ENCODE assay signal across 1 cellular context in genomic region chr14:51651388-51652167, GRCh38.
TF ChIP-seq lines count a peak whose summit lies in the region.

Gene FRMD6 (plus strand): TSS chr14:51651910. CDS start chr14:51689837, 37,927 bp downstream.

TF ChIP-seq in HepG2, 621 proteins besides CTCF, POLR2A, EP300 and RAD21 (continued from another document and continues in another):
- TF ChIP-seq ZNF646 (CRISPR knock-in tag; IDR thresholded peaks at IDR 0.05) (no peak), CSRNP1 (CRISPR knock-in tag; IDR thresholded peaks at IDR 0.05) (no peak), ZNF776 (CRISPR knock-in tag; IDR thresholded peaks at IDR 0.05) (no peak; the same call in 1 of the 2 replicates), BCL6 (CRISPR knock-in tag; IDR thresholded peaks at IDR 0.05) (0 out of 2 replicates have a peak, but pooled peaks have one; percentile 17), PTBP1 (IDR thresholded peaks at IDR 0.05; ENCODE audit: low read depth, low read length, poor library complexity, severe bottlenecking) (no peak), GATAD1 (CRISPR knock-in tag; IDR thresholded peaks at IDR 0.05) (no peak), ZFYVE20 (CRISPR knock-in tag; IDR thresholded peaks at IDR 0.05; ENCODE audit: borderline replicate concordance, low read depth) (no peak), THRA (CRISPR knock-in tag; IDR thresholded peaks at IDR 0.05; ENCODE audit: borderline replicate concordance) (no peak), ZSCAN5A (CRISPR knock-in tag; IDR thresholded peaks at IDR 0.05; ENCODE audit: borderline replicate concordance) (no peak), E2F5 (CRISPR knock-in tag; conservative IDR thresholded peaks at IDR 0.05) (no peak), ZNF777 (CRISPR knock-in tag; IDR thresholded peaks at IDR 0.05) (peak; percentile 22; the same call in 1 of the 2 replicates), ZNF687 (CRISPR knock-in tag; IDR thresholded peaks at IDR 0.05) (peak; percentile 53), ZNF18 (CRISPR knock-in tag; IDR thresholded peaks at IDR 0.05; ENCODE audit: insufficient replicate concordance) (peak; percentile 27), SPEN (CRISPR knock-in tag; IDR thresholded peaks at IDR 0.05; ENCODE audit: low read depth) (peak; percentile 42; the same call in 1 of the 2 replicates), MTF1 (CRISPR knock-in tag; IDR thresholded peaks at IDR 0.05) (0 out of 2 replicates have a peak, but pooled peaks have one; percentile 48), SRSF9 (IDR thresholded peaks at IDR 0.05; ENCODE audit: borderline replicate concordance, insufficient read depth, low read depth, low read length, poor library complexity, severe bottlenecking) (no peak), ZNF782 (CRISPR knock-in tag; IDR thresholded peaks at IDR 0.05; ENCODE audit: borderline replicate concordance) (no peak), AHR (CRISPR knock-in tag; IDR thresholded peaks at IDR 0.05) (no peak), NFIC (IDR thresholded peaks at IDR 0.05; ENCODE audit: low read length) (no peak), ZNF275 (CRISPR knock-in tag; IDR thresholded peaks at IDR 0.05; ENCODE audit: borderline replicate concordance) (no peak; the same call in 1 of the 2 replicates), MNT (IDR thresholded peaks at IDR 0.05) (no peak), HMGXB4 (CRISPR knock-in tag; IDR thresholded peaks at IDR 0.05; ENCODE audit: borderline replicate concordance in 1 of 2, low read depth in 1 of 2) (peak in 1 of 2 experiments; percentile 85; a peak in 2 of 4 replicates), ZKSCAN1 (IDR thresholded peaks at IDR 0.05; ENCODE audit: low read length) (no peak), IKZF4 (CRISPR knock-in tag; IDR thresholded peaks at IDR 0.05; ENCODE audit: borderline replicate concordance, low read depth, not compliant biosample characterization) (no peak), FOXA3 (CRISPR knock-in tag; IDR thresholded peaks at IDR 0.05) (no peak), GLI4 (CRISPR knock-in tag; IDR thresholded peaks at IDR 0.05; ENCODE audit: borderline replicate concordance) (0 out of 2 replicates have a peak, but pooled peaks have one; percentile 24)
